Comparison of ENCODE assay signal across 8 cellular contexts in genomic region chr11:9568161-9568853, GRCh38. TPM values are rescaled to one million over a fixed set of nuclear protein-coding genes. Genes with fewer than 3 reads are reported as not detected.
DNase-seq lines count a peak whose midpoint lies in the region; ATAC-seq, FAIRE-seq and TF ChIP-seq lines count a peak whose summit lies in the region.

No MANE protein-coding gene starts in this region.

- no peak for FAIRE-seq in kidney (lab: Jason Lieb, UNC)

- H3K4me3 Mint-ChIP-seq in HFFc6, result peak overlapping the region; percentile 86

- H3K9ac ChIP-seq in adipocyte (ENCODE audit: low read length) (peak overlapping the region; percentile 77), kidney (ENCODE audit: low read length in 2 of 2) (peak overlapping the region in 1 of 2 donors; percentile 20), smooth muscle cell (ENCODE audit: low read depth) (peak overlapping the region; percentile 98)

- no peaks in the 10 kb centered on the region for H3K9me3 Mint-ChIP-seq in HFFc6

- peak overlapping the region; percentile 100 for H3K27ac Mint-ChIP-seq in HFFc6

- peak overlapping the region; percentile 78 for H3K4me2 ChIP-seq in smooth muscle cell

- H3K4me3 ChIP-seq in adipocyte (ENCODE audit: low read length) (peak overlapping the region; percentile 64), kidney (ENCODE audit: low read length in 2 of 2) (peak overlapping the region; percentile 35 to 43), smooth muscle cell (peak overlapping the region; percentile 16)

- no peaks in the 10 kb centered on the region for H3K27me3 ChIP-seq in adipocyte (replicated peaks; ENCODE audit: control insufficient read depth, insufficient read depth, low read length)
- H3K27me3 ChIP-seq in smooth muscle cell (ENCODE audit: low read depth), result no peaks in the 10 kb centered on the region

- H2AFZ ChIP-seq in smooth muscle cell (ENCODE audit: low read depth), result no peak overlapping the region

- ATAC-seq in GM21381 (IDR thresholded peaks at IDR 0.05; ENCODE audit: unreplicated experiment) (no peak), GM21515 (IDR thresholded peaks at IDR 0.05; ENCODE audit: unreplicated experiment) (no peak), HG03432 (IDR thresholded peaks at IDR 0.05; ENCODE audit: unreplicated experiment) (no peak)

- no peaks in the 10 kb centered on the region for H3K9me3 ChIP-seq in adipocyte (ENCODE audit: control insufficient read depth, low read length)
- no peaks in the 10 kb centered on the region for H3K9me3 ChIP-seq in kidney (ENCODE audit: control insufficient read depth in 1 of 2, low read length in 2 of 2)
- no peaks in the 10 kb centered on the region for H3K9me3 ChIP-seq in smooth muscle cell (replicated peaks; ENCODE audit: low read depth)

- peaks cover 24% of the 10 kb centered on the region for H3F3A ChIP-seq in smooth muscle cell (ENCODE audit: low read depth)

- peak overlapping the region; percentile 83 for H3K27ac ChIP-seq in kidney (ENCODE audit: low read depth in 2 of 2, low read length in 2 of 2)
- peak overlapping the region; percentile 100 for H3K27ac ChIP-seq in smooth muscle cell (ENCODE audit: low read depth)

- 42% methylated on average over 8 of the region's 8 CpGs for WGBS in smooth muscle cell (ENCODE audit: low lambda C conversion rate)

- TF ChIP-seq CTCF in HFFc6 (IDR thresholded peaks at IDR 0.05), result no peak
- TF ChIP-seq CTCF in kidney (IDR thresholded peaks at IDR 0.05; ENCODE audit: borderline replicate concordance, extremely low read depth, insufficient read depth), result no peak
- TF ChIP-seq CTCF in smooth muscle cell (IDR thresholded peaks at IDR 0.05; ENCODE audit: borderline replicate concordance, insufficient read depth, poor library complexity, severe bottlenecking), result no peak

- no peaks in the 10 kb centered on the region for H3K36me3 Mint-ChIP-seq in HFFc6 (ENCODE audit: low read depth)

- no peaks in the 10 kb centered on the region for H4K20me1 ChIP-seq in smooth muscle cell (ENCODE audit: low read depth)

- peaks cover 46% of the 10 kb centered on the region for H3K4me1 ChIP-seq in adipocyte (ENCODE audit: control insufficient read depth, insufficient read depth, low read length)
- H3K4me1 ChIP-seq in kidney (ENCODE audit: control insufficient read depth in 1 of 2, insufficient read depth in 1 of 2, low read depth in 1 of 2, low read length in 2 of 2), result peaks cover 9 to 29% of the 10 kb centered on the region in 2 donors
- H3K4me1 ChIP-seq in smooth muscle cell (ENCODE audit: low read depth), result peaks cover 40% of the 10 kb centered on the region

- intact Hi-C loops in kidney (cut with DNase I), result no loop called here

- no peaks in the 10 kb centered on the region for H3K79me2 ChIP-seq in smooth muscle cell (ENCODE audit: low read depth)

- no peaks in the 10 kb centered on the region for H3K36me3 ChIP-seq in adipocyte (ENCODE audit: control insufficient read depth, insufficient read depth, low read length, severe bottlenecking)
- H3K36me3 ChIP-seq in kidney (ENCODE audit: control insufficient read depth in 1 of 2, insufficient read depth in 2 of 2, low read length in 2 of 2), result no peaks in the 10 kb centered on the region
- no peaks in the 10 kb centered on the region for H3K36me3 ChIP-seq in smooth muscle cell (ENCODE audit: low read depth)

- peaks cover 78% of the 10 kb centered on the region for H3K4me1 Mint-ChIP-seq in HFFc6 (ENCODE audit: low read depth)

- peaks cover 9% of the 10 kb centered on the region; the same call in 1 of the 2 replicates for H3K27me3 Mint-ChIP-seq in HFFc6 (ENCODE audit: insufficient read depth)

- DNase-seq in HFFc6, result no peak
- DNase-seq in adipocyte (ENCODE audit: low read depth), result no peak
- DNase-seq in kidney, result no peak
- no peak for DNase-seq in smooth muscle cell (lab: John Stamatoyannopoulos, UW; ENCODE audit: unreplicated experiment)
- no peak for DNase-seq in NCI-H128 (lab: John Stamatoyannopoulos, UW; ENCODE audit: unreplicated experiment)

RNA-seq across cellular contexts. Expression of gene WEE1, which starts 5.2 kb away (rescaled TPM):
- total RNA-seq in HFFc6 (2021; fragmentation: NEBNext Ultra II Directional; extraction: Animal tissue kit (Norgen Biotek cat#: 25700)), result 10 to 100 TPM; 28.3 to 45.6 (median 39.4) TPM
- 33.9 TPM for total RNA-seq in kidney
- polyA plus RNA-seq in kidney (ENCODE audit: insufficient read depth, low read depth, low replicate concordance), result 7.9 TPM
- 46.9 and 53.3 TPM in 2 replicates for total RNA-seq in smooth muscle cell
- 20.8 and 25.3 TPM in 2 replicates for polyA plus RNA-seq in smooth muscle cell
